In the genomic region with DNA sequence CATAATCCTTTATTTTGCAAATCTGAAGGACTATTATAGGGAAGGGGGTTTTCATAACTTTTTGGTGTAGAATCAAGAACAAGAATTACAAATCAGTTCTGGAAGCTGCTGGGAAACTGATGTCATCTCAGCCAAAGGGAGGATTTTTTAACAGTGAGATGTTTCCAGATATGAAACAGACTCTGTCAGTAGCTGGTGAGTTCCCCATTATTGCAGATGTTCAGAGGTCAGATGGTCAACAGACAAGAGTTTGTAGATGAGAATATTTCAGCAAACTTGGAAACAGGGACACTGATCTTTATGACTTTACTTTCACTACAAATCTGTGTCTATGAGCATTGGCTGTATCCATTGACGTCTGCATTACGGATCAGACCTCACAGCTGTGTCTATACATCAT, we compare ENCODE assay signal across 1 cellular context.
TF ChIP-seq lines count a peak whose summit lies in the region.

No MANE protein-coding gene starts in this region.

TF ChIP-seq in GM23338, 12 proteins besides CTCF, POLR2A, EP300 and RAD21 (continued from another document):
- TF ChIP-seq STAT1 (IDR thresholded peaks at IDR 0.05; ENCODE audit: unreplicated experiment) (no peak), ZNF331 (CRISPR knock-in tag; IDR thresholded peaks at IDR 0.05; ENCODE audit: low read depth) (no peak)
